ENCODE assay signal across 8 cellular contexts in the genomic region with DNA sequence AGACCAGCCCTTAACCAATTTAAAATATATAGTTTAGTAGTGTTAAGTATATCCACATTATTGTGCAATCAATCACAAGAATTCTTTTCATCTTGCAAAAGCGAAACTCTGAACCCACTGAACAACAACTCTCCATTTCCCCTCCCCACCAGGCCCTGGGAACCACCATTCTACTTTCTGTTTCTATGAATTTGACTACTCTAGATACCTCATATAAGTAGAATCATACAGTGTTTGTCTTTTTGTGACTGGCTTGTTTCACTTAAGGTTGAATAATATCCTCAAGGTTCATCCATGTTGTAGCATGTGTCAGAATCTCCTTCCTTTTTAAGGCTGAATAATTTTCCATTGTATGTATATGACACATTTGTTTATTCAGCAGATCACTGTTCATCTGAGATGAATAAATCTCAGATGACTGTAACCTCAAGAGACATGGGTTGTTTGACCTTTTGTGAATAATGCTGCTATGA. TPM values are rescaled to one million over a fixed set of nuclear protein-coding genes. Genes with fewer than 3 reads are reported as not detected.
DNase-seq lines count a peak whose midpoint lies in the region; ATAC-seq, FAIRE-seq and TF ChIP-seq lines count a peak whose summit lies in the region.

No MANE protein-coding gene starts in this region.

- DNase-seq in colonic mucosa (no peak), HTR-8/SVneo (ENCODE audit: insufficient read length, low spot score) (no peak), NCI-H345 treated with DMSO at 0.1 percent for 48 hours (lab: John Stamatoyannopoulos, UW; ENCODE audit: unreplicated experiment) (no peak), HT-29 (ENCODE audit: low spot score) (no peak)
- peak in 4 of 6 experiments; percentile 41 to 78 (median 74) for DNase-seq in stimulated activated naive CD4-positive, alpha-beta T cell (lab: John Stamatoyannopoulos, UW)

- H3K27ac Mint-ChIP-seq in T-helper 1 cell treated with Interleukin-12 subunit alpha and Interleukin-12 subunit beta and Interleukin-4 antibody, amounts not matched to agents 30 μg/mL and 1 μg/mL, for 36 hours = peak overlapping the region; percentile 85

- no peaks in the 10 kb centered on the region for H3K9me3 Mint-ChIP-seq in T-helper 1 cell treated with Interleukin-12 subunit alpha and Interleukin-12 subunit beta and Interleukin-4 antibody, amounts not matched to agents 30 μg/mL and 1 μg/mL, for 36 hours

- peak overlapping the region; percentile 35 for H3K27ac ChIP-seq in colonic mucosa

- H3K36me3 Mint-ChIP-seq in T-helper 1 cell treated with Interleukin-12 subunit alpha and Interleukin-12 subunit beta and Interleukin-4 antibody, amounts not matched to agents 30 μg/mL and 1 μg/mL, for 36 hours (ENCODE audit: low read depth) = peaks cover 8% of the 10 kb centered on the region

- FAIRE-seq in HTR-8/SVneo (lab: Jason Lieb, UNC) = no peak

- no peaks in the 10 kb centered on the region for H3K9me3 ChIP-seq in colonic mucosa

- H3K9ac ChIP-seq in colonic mucosa (ENCODE audit: low read depth in 2 of 2, low read length in 2 of 2) = no peak overlapping the region

- no peaks in the 10 kb centered on the region for H3K4me1 ChIP-seq in colonic mucosa

- H3K4me3 ChIP-seq in colonic mucosa = no peak overlapping the region

- H3K4me1 Mint-ChIP-seq in T-helper 1 cell treated with Interleukin-12 subunit alpha and Interleukin-12 subunit beta and Interleukin-4 antibody, amounts not matched to agents 30 μg/mL and 1 μg/mL, for 36 hours (ENCODE audit: low read depth) = peaks cover 44% of the 10 kb centered on the region

- intact Hi-C loops in colonic mucosa (cut with DNase I) = loop anchor here (5.0 kb wide), 1 partner anchor 72 kb away; no protein-coding TSS in a partner anchor

- no peaks in the 10 kb centered on the region for H3K27me3 ChIP-seq in colonic mucosa

- ATAC-seq in GM18511 (IDR thresholded peaks at IDR 0.05; ENCODE audit: unreplicated experiment) (peak; percentile 48), HG02885 (IDR thresholded peaks at IDR 0.05; ENCODE audit: poor library complexity, unreplicated experiment) (peak; percentile 58)

- H3K4me3 Mint-ChIP-seq in T-helper 1 cell treated with Interleukin-12 subunit alpha and Interleukin-12 subunit beta and Interleukin-4 antibody, amounts not matched to agents 30 μg/mL and 1 μg/mL, for 36 hours = peak overlapping the region; percentile 11

- no peak for TF ChIP-seq CTCF in colonic mucosa (IDR thresholded peaks at IDR 0.05)

- no peaks in the 10 kb centered on the region for H3K27me3 Mint-ChIP-seq in T-helper 1 cell treated with Interleukin-12 subunit alpha and Interleukin-12 subunit beta and Interleukin-4 antibody, amounts not matched to agents 30 μg/mL and 1 μg/mL, for 36 hours (ENCODE audit: low read depth)

- no peaks in the 10 kb centered on the region for H3K36me3 ChIP-seq in colonic mucosa

RNA-seq across cellular contexts. Expression of gene SOS1, which starts 8.1 kb away (rescaled TPM):
- total RNA-seq in colonic mucosa = 10 to 100 TPM; 26.3 to 43.9 TPM
- 4.8 and 11.5 TPM in 2 replicates for total RNA-seq in HT-29 (2014; rRNA removed; shearing (Covaris generic))

Comparison
In these comparisons a context has a peak if more than half of its experiments do, and no peak if none do; other contexts are left out.
1. DNase-seq: peak in stimulated activated naive CD4-positive, alpha-beta T cell (4 of 6); none in colonic mucosa (single experiment), HTR-8/SVneo (single experiment), NCI-H345 treated with DMSO at 0.1 percent for 48 hours (single experiment) and HT-29 (single experiment).